Comparison of ENCODE assay signal across 7 cellular contexts in the genomic region with DNA sequence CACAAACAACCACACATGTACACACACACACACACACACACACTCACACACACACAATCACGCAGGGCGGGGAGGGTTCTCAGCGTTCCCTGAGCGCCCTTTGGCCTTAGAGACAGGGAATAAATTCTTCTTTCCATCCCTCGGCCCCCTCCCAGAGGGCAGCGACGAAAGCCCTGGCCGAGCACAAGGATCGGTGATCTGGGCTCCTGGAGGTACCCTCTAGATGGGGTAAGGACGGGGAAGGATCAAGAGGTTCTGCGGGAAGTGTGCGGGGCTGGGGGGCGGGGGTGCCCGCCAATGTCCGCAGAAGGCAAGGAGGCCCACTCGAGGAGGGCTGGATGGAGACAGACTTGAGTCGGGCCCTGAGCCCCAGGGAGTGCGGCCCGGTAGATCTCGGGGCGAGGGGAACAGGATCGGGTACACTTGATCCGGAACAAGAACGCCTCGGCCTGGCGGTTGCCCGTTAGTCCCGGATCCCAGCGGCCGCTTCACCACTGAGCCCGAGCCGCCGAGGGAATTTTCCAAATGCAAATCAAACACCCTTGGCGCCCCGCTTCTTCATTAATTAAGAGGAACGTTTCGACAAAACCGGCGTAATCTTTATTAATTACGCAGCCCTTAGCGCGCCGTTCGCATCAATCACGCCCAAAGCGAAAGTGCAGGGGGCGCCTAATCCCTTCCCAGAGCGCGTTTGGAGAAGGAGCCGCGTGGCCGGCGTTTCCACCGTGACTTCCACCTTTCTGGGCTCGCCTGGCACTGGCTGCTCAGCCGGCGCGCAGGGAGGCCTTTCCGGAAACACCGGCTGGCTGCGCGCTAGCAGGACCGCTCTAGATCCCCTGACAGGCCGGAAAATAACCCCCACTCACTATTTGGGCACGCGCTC. TPM values are rescaled to one million over a fixed set of nuclear protein-coding genes. Genes with fewer than 3 reads are reported as not detected.
DNase-seq lines count a peak whose midpoint lies in the region; ATAC-seq and TF ChIP-seq lines count a peak whose summit lies in the region.

No MANE protein-coding gene starts in this region.

- no peaks in the 10 kb centered on the region for H3K36me3 ChIP-seq in left lung
- no peaks in the 10 kb centered on the region for H3K36me3 ChIP-seq in thymus (ENCODE audit: control insufficient read depth, insufficient read depth)

- DNase-seq in GM12865 (ENCODE audit: low read depth) (peak; percentile 38), HL-60 (ENCODE audit: low read depth in 1 of 2, low spot score in 1 of 2) (peak in 1 of 2 experiments; percentile 45), astrocyte of the cerebellum (ENCODE audit: low read depth) (no peak), left lung (peak in 1 of 2 donors; percentile 85), GDM1 (lab: John Stamatoyannopoulos, UW) (no peak)

- 2% methylated on average over 66 of the region's 66 CpGs for WGBS in thymus

- intact Hi-C loops in left lung (cut with DNase I), result no loop called here

- H3K27ac ChIP-seq in HL-60 (replicated peaks) (no peak overlapping the region), left lung (no peak overlapping the region), thymus (ENCODE audit: low read depth) (no peak overlapping the region)

- no peak for TF ChIP-seq CTCF in GM12865 (IDR thresholded peaks at IDR 0.05; ENCODE audit: insufficient read depth, low read depth, low read length, missing control alignments)
- no peak for TF ChIP-seq CTCF in HL-60 (IDR thresholded peaks at IDR 0.05; ENCODE audit: insufficient read depth, low read length)
- no peak for TF ChIP-seq CTCF in astrocyte of the cerebellum (IDR thresholded peaks at IDR 0.05; ENCODE audit: low read depth, low read length, missing control alignments)
- TF ChIP-seq CTCF in left lung (IDR thresholded peaks at IDR 0.05), result no peak

- H3K4me1 ChIP-seq in left lung, result peaks cover 13 to 34% of the 10 kb centered on the region in 2 donors
- no peaks in the 10 kb centered on the region for H3K4me1 ChIP-seq in thymus (ENCODE audit: control insufficient read depth, insufficient read depth, low read length)

- ATAC-seq in left lung, result peak; percentile 44
- ATAC-seq in HG03175 (IDR thresholded peaks at IDR 0.05; ENCODE audit: unreplicated experiment), result no peak

- in situ Hi-C loops in astrocyte of the cerebellum (cut with HindIII; ENCODE audit: low sequenced_read_pairs), result loop anchor here (25.0 kb wide), 2 partner anchors 268 to 307 kb away; no protein-coding TSS in a partner anchor

- H3K4me3 ChIP-seq in GM12865 (ENCODE audit: low read depth, low read length) (peak overlapping the region; percentile 60), HL-60 (replicated peaks; ENCODE audit: insufficient read depth, low read length) (peak overlapping the region; percentile 55), astrocyte of the cerebellum (ENCODE audit: low read depth, low read length) (peak overlapping the region; percentile 36), left lung (peak overlapping the region; percentile 27 to 51), thymus (ENCODE audit: low read length) (peak overlapping the region; percentile 30)

- peaks cover 74% of the 10 kb centered on the region for H3K27me3 ChIP-seq in HL-60 (ENCODE audit: insufficient read depth, poor library complexity, severe bottlenecking)
- H3K27me3 ChIP-seq in left lung, result peaks cover 100% of the 10 kb centered on the region in 2 donors
- peaks cover 83% of the 10 kb centered on the region for H3K27me3 ChIP-seq in thymus (ENCODE audit: control insufficient read depth, insufficient read depth)

- H3K9me3 ChIP-seq in left lung (no peaks in the 10 kb centered on the region), thymus (ENCODE audit: control insufficient read depth) (peaks cover 1% of the 10 kb centered on the region)

RNA-seq across cellular contexts. Expression of a gene that starts 7.0 kb away (rescaled TPM):
- not detected for total RNA-seq in left lung
- polyA plus RNA-seq in thymus, result 0.05 TPM
